20 cellular contexts compared by ENCODE assay signal in the genomic region with DNA sequence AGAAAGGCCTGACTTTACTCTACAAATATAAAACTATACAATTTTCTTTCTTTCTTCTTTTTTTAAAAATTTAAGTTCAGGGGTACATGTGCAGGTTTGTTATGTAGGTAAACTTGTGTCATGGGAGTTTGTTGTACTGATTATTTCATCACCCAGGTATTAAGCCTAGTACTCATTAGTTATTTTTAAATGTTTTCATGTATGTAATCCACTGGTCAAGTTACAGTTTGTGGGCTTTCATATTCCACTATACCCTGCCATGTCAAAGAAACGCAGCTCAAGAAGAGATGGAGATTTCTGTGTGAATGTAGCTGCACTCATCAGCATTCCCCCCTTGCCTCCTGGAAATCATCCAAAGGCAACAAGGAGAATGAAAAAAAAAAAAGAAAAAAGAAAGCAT.
"Had no signal": no experiment of that assay in that cellular context is flagged by ENCODE, and none has a peak within 500 bp of the region (broad histone marks: within the 10 kb centered on the region; RNA-seq: fewer than 3 reads in every experiment).

No MANE protein-coding gene starts in this region.

- H3K4me3 Mint-ChIP-seq: natural killer cell; neural progenitor cell; stimulated activated effector memory CD8-positive, alpha-beta T cell treated with anti-CD3 and anti-CD28 coated beads, Interleukin-12 subunit alpha, Interleukin-12 subunit beta, amount 100 ng/mL, for 72 hours; type B pancreatic cell had no signal

- DNase-seq: colonic mucosa; dermis blood vessel endothelial cell; foreskin melanocyte; heart left ventricle; hippocampal formation; mammary epithelial cell; mucosa of descending colon; natural killer cell; nucleus accumbens; ovary; right cardiac atrium; stimulated activated CD4-positive, alpha-beta T cell treated with anti-CD3 and anti-CD28 coated beads, Interleukin-4, amount 100 ng/mL, for 1 hour; stimulated activated CD8-positive, alpha-beta memory T cell treated with anti-CD3 and anti-CD28 coated beads, Interleukin-4, amount 100 ng/mL, for 48 hours; stimulated activated naive CD8-positive, alpha-beta T cell treated with anti-CD3 and anti-CD28 coated beads, Interleukin-15, Interleukin-2, amounts not matched to agents 100 U/mL and 50 U/mL, for 24 hours; thyroid gland had no signal

- H3K4me1 Mint-ChIP-seq: natural killer cell; stimulated activated effector memory CD8-positive, alpha-beta T cell treated with anti-CD3 and anti-CD28 coated beads, Interleukin-12 subunit alpha, Interleukin-12 subunit beta, amount 100 ng/mL, for 72 hours had no signal

- H3K4me3 ChIP-seq: colonic mucosa, heart left ventricle, mucosa of descending colon, neural progenitor cell, ovary, suprapubic skin, thyroid gland had no signal

- ATAC-seq: heart left ventricle; left lobe of liver; mucosa of descending colon; natural killer cell; right cardiac atrium; stimulated activated effector memory CD8-positive, alpha-beta T cell treated with anti-CD3 and anti-CD28 coated beads, Interleukin-12 subunit alpha, Interleukin-12 subunit beta, amount 100 ng/mL, for 72 hours; stimulated activated naive CD8-positive, alpha-beta T cell treated with anti-CD3 and anti-CD28 coated beads, Interleukin-15, Interleukin-2, amounts not matched to agents 100 U/mL and 50 U/mL, for 24 hours had no signal

- H3K27ac ChIP-seq: colonic mucosa, heart left ventricle, neural progenitor cell, ovary, suprapubic skin, thyroid gland had no signal

- H3K27me3 Mint-ChIP-seq: type B pancreatic cell had no signal

- H3K4me1 ChIP-seq: colonic mucosa had no signal

- H3K36me3 Mint-ChIP-seq: natural killer cell; neural progenitor cell; stimulated activated effector memory CD8-positive, alpha-beta T cell treated with anti-CD3 and anti-CD28 coated beads, Interleukin-12 subunit alpha, Interleukin-12 subunit beta, amount 100 ng/mL, for 72 hours; type B pancreatic cell had no signal

- H2AFZ ChIP-seq: neural progenitor cell had no signal

- H3K9me3 Mint-ChIP-seq: natural killer cell; stimulated activated effector memory CD8-positive, alpha-beta T cell treated with anti-CD3 and anti-CD28 coated beads, Interleukin-12 subunit alpha, Interleukin-12 subunit beta, amount 100 ng/mL, for 72 hours had no signal

- H3K27ac Mint-ChIP-seq: natural killer cell; neural progenitor cell; stimulated activated effector memory CD8-positive, alpha-beta T cell treated with anti-CD3 and anti-CD28 coated beads, Interleukin-12 subunit alpha, Interleukin-12 subunit beta, amount 100 ng/mL, for 72 hours had no signal

- H3K9ac ChIP-seq: neural progenitor cell had no signal

- H3K36me3 ChIP-seq: colonic mucosa, heart left ventricle, neural progenitor cell, ovary, suprapubic skin, thyroid gland had no signal

- H3K4me2 ChIP-seq: neural progenitor cell had no signal

- H3K27me3 ChIP-seq: colonic mucosa, heart left ventricle, neural progenitor cell, ovary, suprapubic skin, thyroid gland had no signal

- H3K9me3 ChIP-seq: colonic mucosa, mucosa of descending colon, ovary, suprapubic skin, thyroid gland had no signal
